In the genomic region with DNA sequence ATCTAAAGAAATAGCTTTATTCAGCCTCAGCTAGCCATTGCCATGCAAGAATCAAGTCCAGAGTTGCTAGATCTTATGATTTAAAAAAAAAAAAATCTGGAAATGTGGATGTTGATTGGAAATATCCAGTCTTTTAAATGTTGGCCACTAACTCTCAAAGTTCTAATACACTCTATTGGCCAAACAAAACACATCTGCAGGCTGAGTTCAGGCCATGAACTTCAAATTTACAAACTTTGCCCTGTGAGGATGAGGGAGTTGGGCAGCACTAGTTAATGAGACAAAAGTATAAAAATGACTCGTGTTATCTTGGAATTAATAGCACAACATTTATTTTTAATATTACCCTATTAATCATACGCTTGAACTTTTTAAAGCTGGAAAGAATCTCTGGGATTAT, we compare ENCODE assay signal across 20 cellular contexts.
"Had no signal": no experiment of that assay in that cellular context is flagged by ENCODE, and none has a peak within 500 bp of the region (broad histone marks: within the 10 kb centered on the region; RNA-seq: fewer than 3 reads in every experiment).

No MANE protein-coding gene starts in this region.

- H3K36me3 ChIP-seq: breast epithelium, colonic mucosa, neural progenitor cell, right lobe of liver, upper lobe of right lung had no signal

- H2AFZ ChIP-seq: neural progenitor cell had no signal

- H3K4me1 ChIP-seq: breast epithelium, colonic mucosa, testis had no signal

- H3K9ac ChIP-seq: neural progenitor cell had no signal

- H3K4me2 ChIP-seq: neural progenitor cell, smooth muscle cell had no signal

- H3K4me3 ChIP-seq: breast epithelium, colonic mucosa, lung, neural progenitor cell, right lobe of liver, smooth muscle cell, testis, upper lobe of right lung had no signal

- DNase-seq: activated B cell treated with CpG ODN at 0.5 μM for 24 hours; activated CD4-positive, alpha-beta T cell treated with anti-CD3 and anti-CD28 coated beads for 4 hours; activated CD4-positive, alpha-beta T cell treated with anti-CD3 and anti-CD28 coated beads, Interleukin-2, amount 50 U/mL, for 48 hours; activated CD8-positive, alpha-beta memory T cell treated with anti-CD3 and anti-CD28 coated beads, Interleukin-2, amount 50 U/mL, for 48 hours; activated naive CD4-positive, alpha-beta T cell; activated T-cell treated with anti-CD3 and anti-CD28 coated beads, Interleukin-2, amount 50 U/mL, for 4 hours; colonic mucosa; hippocampal formation; naive thymus-derived CD4-positive, alpha-beta T cell; posterior cingulate gyrus; right lobe of liver; stimulated activated CD4-positive, alpha-beta T cell treated with anti-CD3 and anti-CD28 coated beads, Interleukin-15, amount 100 ng/mL, for 24 hours; T1000; testis; upper lobe of right lung had no signal

- H3K27me3 ChIP-seq: breast epithelium, colonic mucosa, neural progenitor cell, right lobe of liver, testis, upper lobe of right lung had no signal

- H3K9me3 ChIP-seq: breast epithelium, colonic mucosa, right lobe of liver, testis, upper lobe of right lung had no signal

- H3K27ac ChIP-seq: colonic mucosa, neural progenitor cell, right lobe of liver, testis, upper lobe of right lung had no signal

- ATAC-seq: activated T-cell treated with anti-CD3 and anti-CD28 coated beads, Interleukin-2, amount 50 U/mL, for 4 hours; naive thymus-derived CD4-positive, alpha-beta T cell; right lobe of liver; stimulated activated memory B cell treated with anti-CD40 and anti-IgM and Interleukin-4, amounts not matched to agents 10 μg/mL and 1 μg/mL and 100 μg/mL, for 72 hours had no signal
